Comparison of ENCODE assay signal across 25 cellular contexts in the genomic region with DNA sequence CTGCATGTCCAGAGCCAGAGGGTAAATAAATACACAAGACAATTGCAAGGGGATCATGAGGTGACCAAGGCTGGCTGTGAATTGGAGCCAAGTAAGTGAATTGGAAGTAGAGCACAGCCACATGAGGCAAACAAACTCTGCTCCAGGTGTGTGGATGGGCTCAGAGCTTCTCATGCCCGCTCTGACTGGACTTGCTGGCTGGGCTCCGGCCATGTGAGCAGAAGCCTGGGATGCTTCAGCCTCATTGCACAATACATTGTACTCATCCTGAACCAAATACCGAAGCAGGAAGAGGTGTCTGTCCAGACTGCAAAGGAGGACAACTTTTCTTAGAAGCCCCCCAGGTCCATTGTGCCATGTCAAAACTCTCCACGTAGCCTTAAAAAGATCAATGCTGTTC.
"Had no signal": no experiment of that assay in that cellular context is flagged by ENCODE, and none has a peak within 500 bp of the region (broad histone marks: within the 10 kb centered on the region; RNA-seq: fewer than 3 reads in every experiment).

No MANE protein-coding gene starts in this region.

- H3K27me3 ChIP-seq: brain microvascular endothelial cell, MG63 had no signal

- H3K9me3 ChIP-seq: MG63 had no signal

- H3K9ac ChIP-seq: KMS-11 had no signal

- DNase-seq: activated CD4-positive, alpha-beta T cell treated with anti-CD3 and anti-CD28 coated beads for 4 hours; activated CD4-positive, alpha-beta T cell treated with anti-CD3 and anti-CD28 coated beads, Interleukin-2, amount 50 U/mL, for 4 hours; activated CD8-positive, alpha-beta memory T cell treated with anti-CD3 and anti-CD28 coated beads, Interleukin-2, amount 10 ng/mL, durations not matched to agents 7 days and 5 days; activated CD8-positive, alpha-beta T cell treated with anti-CD3 and anti-CD28 coated beads, Interleukin-2, amount 10 ng/mL, durations not matched to agents 7 days and 5 days; activated effector memory CD4-positive, alpha-beta T cell treated with anti-CD3 and anti-CD28 coated beads, Interleukin-2, amount 50 U/mL, for 16 hours; activated naive CD4-positive, alpha-beta T cell treated with Interleukin-2 at 50 U/mL for 16 hours; activated T-cell treated with anti-CD3 and anti-CD28 coated beads, Interleukin-2, amount 50 U/mL, for 24 hours; brain microvascular endothelial cell; MG63; MV-4-11; NCI-H1105 treated with DMSO at 0.1 percent for 48 hours; NCI-H1436 treated with DMSO at 0.1 percent for 48 hours; NCI-H187; NCI-H2081; NCI-H2227 treated with DMSO at 0.1 percent for 48 hours; NCI-H446 treated with DMSO at 0.1 percent for 48 hours; NCI-H524 treated with DMSO at 0.1 percent for 48 hours; NCI-H748 treated with DMSO at 0.1 percent for 48 hours; RPMI8226; T-helper 1 cell had no signal

- ATAC-seq: activated CD4-positive, CD25-positive, alpha-beta regulatory T cell treated with anti-CD3 and anti-CD28 coated beads, Interleukin-2, amount 50 U/mL, for 24 hours; activated CD8-positive, alpha-beta memory T cell treated with anti-CD3 and anti-CD28 coated beads, Interleukin-2, amount 10 ng/mL, durations not matched to agents 7 days and 5 days; activated CD8-positive, alpha-beta T cell treated with anti-CD3 and anti-CD28 coated beads, Interleukin-2, amount 10 ng/mL, durations not matched to agents 7 days and 5 days; Panc1; Right ventricle myocardium inferior had no signal

- H3K27ac ChIP-seq: brain microvascular endothelial cell, KMS-11, SK-N-MC had no signal

- H3K4me2 ChIP-seq: KMS-11 had no signal

- H3K4me3 ChIP-seq: MG63, SK-N-MC had no signal

- H3K36me3 ChIP-seq: brain microvascular endothelial cell, MG63 had no signal
